In genomic region chr4:145538636-145539035, GRCh38 we compare ENCODE assay signal across 15 cellular contexts.
"Had no signal": no experiment of that assay in that cellular context is flagged by ENCODE, and none has a peak within 500 bp of the region (broad histone marks: within the 10 kb centered on the region; RNA-seq: fewer than 3 reads in every experiment).

No MANE protein-coding gene starts in this region.

- H3K36me3 ChIP-seq: left lung, thyroid gland had no signal

- H3K27ac Mint-ChIP-seq: memory B cell; naive thymus-derived CD4-positive, alpha-beta T cell; stimulated activated memory B cell treated with anti-CD40 and anti-IgM and Interleukin-4, amounts not matched to agents 10 μg/mL and 1 μg/mL and 100 μg/mL, for 72 hours had no signal

- H3K27me3 ChIP-seq: gastroesophageal sphincter, left lung, thyroid gland had no signal

- DNase-seq: activated CD4-positive, alpha-beta T cell treated with anti-CD3 and anti-CD28 coated beads for 1 hour; activated CD4-positive, alpha-beta T cell treated with anti-CD3 and anti-CD28 coated beads, Interleukin-2, amount 50 U/mL, for 48 hours; activated naive CD4-positive, alpha-beta T cell treated with anti-CD3 and anti-CD28 coated beads, Interleukin-2, amount 50 U/mL, for 16 hours; islet precursor cell; left lung; mucosa of descending colon; naive thymus-derived CD4-positive, alpha-beta T cell; retina; stimulated activated CD4-positive, alpha-beta T cell treated with anti-CD3 and anti-CD28 coated beads, Interleukin-2, amount 100 ng/mL, for 48 hours; T1000; thyroid gland had no signal

- H3K4me3 Mint-ChIP-seq: memory B cell; naive thymus-derived CD4-positive, alpha-beta T cell; stimulated activated memory B cell treated with anti-CD40 and anti-IgM and Interleukin-4, amounts not matched to agents 10 μg/mL and 1 μg/mL and 100 μg/mL, for 72 hours had no signal

- ATAC-seq: gastroesophageal sphincter; left lung; mucosa of descending colon; naive thymus-derived CD4-positive, alpha-beta T cell; stimulated activated memory B cell treated with anti-CD40 and anti-IgM and Interleukin-4, amounts not matched to agents 10 μg/mL and 1 μg/mL and 100 μg/mL, for 72 hours had no signal

- H3K4me3 ChIP-seq: gastroesophageal sphincter, left lung, mucosa of descending colon, thyroid gland had no signal

- H3K36me3 Mint-ChIP-seq: memory B cell; naive thymus-derived CD4-positive, alpha-beta T cell; stimulated activated memory B cell treated with anti-CD40 and anti-IgM and Interleukin-4, amounts not matched to agents 10 μg/mL and 1 μg/mL and 100 μg/mL, for 72 hours had no signal

- H3K4me1 Mint-ChIP-seq: memory B cell; stimulated activated memory B cell treated with anti-CD40 and anti-IgM and Interleukin-4, amounts not matched to agents 10 μg/mL and 1 μg/mL and 100 μg/mL, for 72 hours had no signal

- H3K27ac ChIP-seq: gastroesophageal sphincter, left lung, thyroid gland, VCaP had no signal

- H3K9me3 ChIP-seq: gastroesophageal sphincter, left lung, mucosa of descending colon, thyroid gland had no signal

- H3K9me3 Mint-ChIP-seq: memory B cell; naive thymus-derived CD4-positive, alpha-beta T cell; stimulated activated memory B cell treated with anti-CD40 and anti-IgM and Interleukin-4, amounts not matched to agents 10 μg/mL and 1 μg/mL and 100 μg/mL, for 72 hours had no signal
